In the genomic region with DNA sequence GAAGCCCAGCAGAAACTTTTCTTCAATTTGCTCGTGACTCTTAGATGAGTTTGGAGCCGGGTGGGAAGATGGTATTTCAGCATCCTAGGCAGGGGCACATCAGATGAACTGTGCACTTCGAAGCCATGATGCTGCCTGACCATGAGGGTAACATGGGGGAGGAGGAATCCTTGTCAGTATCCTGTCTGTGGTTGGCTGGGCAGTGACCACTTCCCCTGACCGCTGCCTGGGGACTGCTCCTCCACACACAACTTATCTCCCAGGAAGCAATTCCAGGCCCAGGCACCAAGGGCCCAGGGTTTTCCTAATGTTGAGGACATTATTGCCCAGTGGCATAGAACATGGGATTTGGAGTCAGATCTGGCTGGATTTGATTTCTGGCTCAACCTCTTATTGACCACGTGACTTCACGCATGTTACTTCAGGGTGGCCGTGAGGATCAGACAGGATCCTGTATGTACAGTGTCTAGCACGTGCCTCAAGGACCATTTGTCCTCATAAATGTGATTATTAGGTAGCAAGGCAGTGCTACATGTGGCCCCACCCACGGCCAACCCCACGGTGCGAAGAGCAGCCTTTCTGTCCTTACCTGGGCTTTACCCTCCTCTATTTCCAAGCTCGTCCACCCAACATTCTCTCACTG, we compare ENCODE assay signal across 19 cellular contexts.
A peak's percentile ranks its signal among the peaks of the same experiment; 100 is the strongest.
DNase-seq lines count a peak whose midpoint lies in the region; ATAC-seq and TF ChIP-seq lines count a peak whose summit lies in the region.
"Had no signal": no experiment of that assay in that cellular context is flagged by ENCODE, and none has a peak within 500 bp of the region (broad histone marks: within the 10 kb centered on the region; RNA-seq: fewer than 3 reads in every experiment).

No MANE protein-coding gene starts in this region.

- no peaks in the 10 kb centered on the region for H3K36me3 ChIP-seq in Caco-2 (ENCODE audit: control insufficient read depth, insufficient read depth, low read length)

- no peaks in the 10 kb centered on the region for H3K4me1 ChIP-seq in Caco-2

- H3K4me3 ChIP-seq in dorsolateral prefrontal cortex (no peak overlapping the region), Caco-2 (ENCODE audit: low read depth, low read length) (no peak overlapping the region)
- H3K4me3 ChIP-seq: GM23248, SK-N-MC had no signal

- H3K27ac ChIP-seq in dorsolateral prefrontal cortex = peak overlapping the region in 41 of 59 donors; percentile 13 to 90 (median 70)
- H3K27ac ChIP-seq in substantia nigra (ENCODE audit: low read depth, low read length, poor library complexity, severe bottlenecking) = peak overlapping the region; percentile 71
- H3K27ac ChIP-seq: C4-2B, GM23248, SK-N-MC had no signal

- H3K27ac Mint-ChIP-seq in Caco-2 (ENCODE audit: unreplicated experiment) = no peak overlapping the region

- no TSS peak for BruUV-seq in Caco-2 (replicated peaks; lab: Mats Ljungman, UMichigan)

- DNase-seq in HT1080 (ENCODE audit: low read depth) (peak; percentile 47), UCSD-AML1 (lab: John Stamatoyannopoulos, UW; ENCODE audit: unreplicated experiment) (peak; percentile 49), dorsolateral prefrontal cortex (no peak), substantia nigra (lab: John Stamatoyannopoulos, UW) (no peak), Caco-2 (no peak)
- DNase-seq: AML-193, DMS 273 treated with DMSO at 0.1 percent for 48 hours, DND-41, GM23248, KBM-7, NCI-H1694 treated with DMSO at 0.1 percent for 48 hours, NCI-H510A, NCI-H774, SHP77 had no signal

- TF ChIP-seq CTCF in dorsolateral prefrontal cortex (IDR thresholded peaks at IDR 0.05 in 54 of 56, conservative IDR thresholded peaks at IDR 0.05 in 2 of 56; ENCODE audit: low read depth in 1 of 56, partially characterized antibody in 56 of 56) (no peak), Caco-2 (IDR thresholded peaks at IDR 0.05; ENCODE audit: insufficient read depth in 1 of 2, low read depth in 1 of 2, low read length in 1 of 2, severe bottlenecking in 1 of 2, unreplicated experiment in 1 of 2) (no peak)

- ATAC-seq in GM18909 (IDR thresholded peaks at IDR 0.05; ENCODE audit: poor library complexity, unreplicated experiment) (no peak), GM18868 (IDR thresholded peaks at IDR 0.05; ENCODE audit: unreplicated experiment) (no peak)
- ATAC-seq: HCT116 had no signal

- intact Hi-C loops in dorsolateral prefrontal cortex (cut with DNase I) (loop anchor here in 1 of 2 donors (10.0 kb wide), 1 partner anchor 67 kb away; a partner anchor contains a TSS), Caco-2 (cut with micrococcal nuclease; ENCODE audit: unreplicated experiment) (no loop called here)

- H3K9me3 Mint-ChIP-seq in Caco-2 (ENCODE audit: unreplicated experiment) = no peaks in the 10 kb centered on the region

- H3K36me3 Mint-ChIP-seq in Caco-2 (ENCODE audit: insufficient read depth, unreplicated experiment) = no peaks in the 10 kb centered on the region

- no peaks in the 10 kb centered on the region for H3K9me3 ChIP-seq in Caco-2

- no peak overlapping the region for H3K4me3 Mint-ChIP-seq in Caco-2 (ENCODE audit: unreplicated experiment)

- CTCF ChIA-PET in Caco-2 (lab: Charles Lee) = no interaction called here

- POLR2A ChIA-PET in Caco-2 (lab: Charles Lee) = no interaction called here

- no peaks in the 10 kb centered on the region for H3K4me1 Mint-ChIP-seq in Caco-2 (ENCODE audit: low read depth, unreplicated experiment)

- H3K27me3 Mint-ChIP-seq in Caco-2 (ENCODE audit: insufficient read depth, unreplicated experiment) = peaks cover 13% of the 10 kb centered on the region

- no peaks in the 10 kb centered on the region for H3K27me3 ChIP-seq in dorsolateral prefrontal cortex
- H3K27me3 ChIP-seq in Caco-2 (replicated peaks; ENCODE audit: control insufficient read depth, insufficient read depth, low read length) = no peaks in the 10 kb centered on the region

Comparison
In these comparisons a context has a peak if more than half of its experiments do, and no peak if none do; other contexts are left out.
1. DNase-seq: peak in HT1080 (single experiment) and UCSD-AML1 (single experiment); none in dorsolateral prefrontal cortex (0 of 10), substantia nigra (0 of 49) and Caco-2 (0 of 2).